In the genomic region with DNA sequence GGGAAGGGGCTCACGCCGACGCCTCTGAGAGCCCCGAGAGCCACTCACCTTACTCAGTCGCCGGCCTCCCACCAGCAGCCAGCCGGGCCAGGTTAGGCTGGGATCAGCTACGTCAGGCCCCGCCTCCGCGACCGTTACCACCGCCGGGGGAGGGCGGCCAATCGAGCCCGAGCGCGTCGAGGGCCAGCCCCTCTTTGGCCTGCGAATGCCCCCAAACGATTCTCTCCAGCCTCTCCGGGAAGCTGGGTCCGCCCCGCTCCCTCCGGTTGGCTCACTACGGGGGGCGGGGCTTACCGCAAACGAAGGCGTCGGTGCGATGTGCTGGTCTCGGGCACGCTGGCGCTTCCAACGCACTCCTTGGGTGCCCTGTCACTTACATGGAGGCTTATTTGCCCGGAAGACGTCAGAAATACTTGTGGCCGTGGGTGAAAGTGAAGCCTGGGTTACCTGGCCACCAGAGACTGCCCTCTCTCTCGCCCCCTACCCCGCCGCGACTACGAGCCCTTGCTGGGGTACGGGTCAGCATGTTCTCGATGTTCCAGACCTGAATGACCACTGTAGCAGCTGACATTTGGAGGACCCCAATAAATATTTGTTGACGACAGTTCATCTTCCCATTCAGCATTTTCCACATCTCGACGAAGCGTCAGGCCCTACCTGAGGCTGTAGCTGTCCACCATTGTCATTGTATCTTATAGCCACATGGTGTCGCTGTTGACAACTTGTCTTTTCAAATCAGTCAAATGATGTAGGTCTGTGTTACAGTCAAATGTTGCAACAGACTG, we compare ENCODE assay signal across 8 cellular contexts. TPM values are rescaled to one million over a fixed set of nuclear protein-coding genes. Genes with fewer than 3 reads are reported as not detected.
DNase-seq lines count a peak whose midpoint lies in the region; ATAC-seq, FAIRE-seq and TF ChIP-seq lines count a peak whose summit lies in the region.

A gene with protein sequence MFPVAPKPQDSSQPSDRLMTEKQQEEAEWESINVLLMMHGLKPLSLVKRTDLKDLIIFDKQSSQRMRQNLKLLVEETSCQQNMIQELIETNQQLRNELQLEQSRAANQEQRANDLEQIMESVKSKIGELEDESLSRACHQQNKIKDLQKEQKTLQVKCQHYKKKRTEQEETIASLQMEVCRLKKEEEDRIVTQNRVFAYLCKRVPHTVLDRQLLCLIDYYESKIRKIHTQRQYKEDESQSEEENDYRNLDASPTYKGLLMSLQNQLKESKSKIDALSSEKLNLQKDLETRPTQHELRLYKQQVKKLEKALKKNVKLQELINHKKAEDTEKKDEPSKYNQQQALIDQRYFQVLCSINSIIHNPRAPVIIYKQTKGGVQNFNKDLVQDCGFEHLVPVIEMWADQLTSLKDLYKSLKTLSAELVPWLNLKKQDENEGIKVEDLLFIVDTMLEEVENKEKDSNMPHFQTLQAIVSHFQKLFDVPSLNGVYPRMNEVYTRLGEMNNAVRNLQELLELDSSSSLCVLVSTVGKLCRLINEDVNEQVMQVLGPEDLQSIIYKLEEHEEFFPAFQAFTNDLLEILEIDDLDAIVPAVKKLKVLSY (minus strand): TSS at position 111 of the 785 bp plus-strand sequence. CDS start 21,333 bp downstream, outside the sequence.

- no peaks in the 10 kb centered on the region for H3K27me3 Mint-ChIP-seq in T-helper 1 cell treated with Interleukin-12 subunit alpha and Interleukin-12 subunit beta and Interleukin-4 antibody, amounts not matched to agents 30 μg/mL and 1 μg/mL, for 36 hours (ENCODE audit: low read depth)

- peak within 1 kb of the TSS; percentile 96 for H3K4me3 Mint-ChIP-seq in T-helper 1 cell treated with Interleukin-12 subunit alpha and Interleukin-12 subunit beta and Interleukin-4 antibody, amounts not matched to agents 30 μg/mL and 1 μg/mL, for 36 hours

- peak; percentile 91 for DNase-seq in bronchial epithelial cell (ENCODE audit: low read depth)
- peak; percentile 98 for DNase-seq in islet precursor cell
- peak; percentile 76 to 84 for DNase-seq in stimulated activated CD4-positive, alpha-beta T cell treated with anti-CD3 and anti-CD28 coated beads, Interleukin-15, amount 100 ng/mL, for 48 hours (ENCODE audit: low read depth in 2 of 2)
- no peak for DNase-seq in DMS53 (lab: John Stamatoyannopoulos, UW)
- no peak for DNase-seq in DMS 273 treated with DMSO at 0.1 percent for 48 hours (lab: John Stamatoyannopoulos, UW)

- H3K36me3 ChIP-seq in bronchial epithelial cell (ENCODE audit: control insufficient read depth, insufficient read depth, low read length), result no peaks in the 10 kb centered on the region

- H3K4me1 Mint-ChIP-seq in T-helper 1 cell treated with Interleukin-12 subunit alpha and Interleukin-12 subunit beta and Interleukin-4 antibody, amounts not matched to agents 30 μg/mL and 1 μg/mL, for 36 hours (ENCODE audit: low read depth), result peaks cover 6% of the 10 kb centered on the region

- peak; percentile 70 for TF ChIP-seq CTCF in bronchial epithelial cell (IDR thresholded peaks at IDR 0.05; ENCODE audit: insufficient read depth, low read length, severe bottlenecking)

- H3K36me3 Mint-ChIP-seq in T-helper 1 cell treated with Interleukin-12 subunit alpha and Interleukin-12 subunit beta and Interleukin-4 antibody, amounts not matched to agents 30 μg/mL and 1 μg/mL, for 36 hours (ENCODE audit: low read depth), result no peaks in the 10 kb centered on the region

- H3K4me3 ChIP-seq in bronchial epithelial cell (ENCODE audit: low read depth, low read length), result peak within 1 kb of the TSS; percentile 65

- H3K27ac Mint-ChIP-seq in T-helper 1 cell treated with Interleukin-12 subunit alpha and Interleukin-12 subunit beta and Interleukin-4 antibody, amounts not matched to agents 30 μg/mL and 1 μg/mL, for 36 hours, result peak within 1 kb of the TSS; percentile 95

- peak; percentile 82 for ATAC-seq in GM18861 (IDR thresholded peaks at IDR 0.05; ENCODE audit: unreplicated experiment)
- peak; percentile 85 for ATAC-seq in HG03066 (IDR thresholded peaks at IDR 0.05; ENCODE audit: low read depth, unreplicated experiment)

- FAIRE-seq in bronchial epithelial cell (lab: Jason Lieb, UNC), result peak; percentile 76

- H3K9me3 Mint-ChIP-seq in T-helper 1 cell treated with Interleukin-12 subunit alpha and Interleukin-12 subunit beta and Interleukin-4 antibody, amounts not matched to agents 30 μg/mL and 1 μg/mL, for 36 hours, result peaks cover 4% of the 10 kb centered on the region

- H3K27me3 ChIP-seq in bronchial epithelial cell (ENCODE audit: control insufficient read depth, insufficient read depth, low read length), result no peaks in the 10 kb centered on the region

RNA-seq across cellular contexts. Expression of the gene that starts here (rescaled TPM):
- total RNA-seq in bronchial epithelial cell, result 18.2 and 29.2 TPM in 2 replicates

Comparison
In these comparisons a context has a peak if more than half of its experiments do, and no peak if none do; other contexts are left out.
1. DNase-seq: peak in bronchial epithelial cell (single experiment), islet precursor cell (single experiment) and stimulated activated CD4-positive, alpha-beta T cell treated with anti-CD3 and anti-CD28 coated beads, Interleukin-15, amount 100 ng/mL, for 48 hours (2 of 2); none in DMS53 (single experiment) and DMS 273 treated with DMSO at 0.1 percent for 48 hours (single experiment).